ENCODE assay signal across 1 cellular context in genomic region chr3:28348637-28349396, GRCh38.
TF ChIP-seq lines count a peak whose summit lies in the region.

A gene with protein sequence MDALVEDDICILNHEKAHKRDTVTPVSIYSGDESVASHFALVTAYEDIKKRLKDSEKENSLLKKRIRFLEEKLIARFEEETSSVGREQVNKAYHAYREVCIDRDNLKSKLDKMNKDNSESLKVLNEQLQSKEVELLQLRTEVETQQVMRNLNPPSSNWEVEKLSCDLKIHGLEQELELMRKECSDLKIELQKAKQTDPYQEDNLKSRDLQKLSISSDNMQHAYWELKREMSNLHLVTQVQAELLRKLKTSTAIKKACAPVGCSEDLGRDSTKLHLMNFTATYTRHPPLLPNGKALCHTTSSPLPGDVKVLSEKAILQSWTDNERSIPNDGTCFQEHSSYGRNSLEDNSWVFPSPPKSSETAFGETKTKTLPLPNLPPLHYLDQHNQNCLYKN (minus strand): TSS chr3:28348824. CDS start chr3:28340617, 8,207 bp downstream.
A gene with protein sequence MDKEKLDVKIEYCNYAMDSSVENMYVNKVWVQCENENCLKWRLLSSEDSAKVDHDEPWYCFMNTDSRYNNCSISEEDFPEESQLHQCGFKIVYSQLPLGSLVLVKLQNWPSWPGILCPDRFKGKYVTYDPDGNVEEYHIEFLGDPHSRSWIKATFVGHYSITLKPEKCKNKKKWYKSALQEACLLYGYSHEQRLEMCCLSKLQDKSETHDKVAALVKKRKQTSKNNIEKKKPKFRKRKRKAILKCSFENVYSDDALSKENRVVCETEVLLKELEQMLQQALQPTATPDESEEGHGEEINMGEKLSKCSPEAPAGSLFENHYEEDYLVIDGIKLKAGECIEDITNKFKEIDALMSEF (plus strand): TSS chr3:28348721. CDS start chr3:28413069, 64,348 bp downstream.

TF ChIP-seq in WTC11, 78 proteins besides CTCF, POLR2A, EP300 and RAD21 (continued from another document and continues in another):
- TF ChIP-seq MYBL2 (CRISPR knock-in tag; IDR thresholded peaks at IDR 0.05) (peak; percentile 27; the same call in 1 of the 2 replicates), HMGA2 (CRISPR knock-in tag; IDR thresholded peaks at IDR 0.05) (no peak), CREB1 (CRISPR knock-in tag; IDR thresholded peaks at IDR 0.05) (no peak), TP53 (CRISPR knock-in tag; IDR thresholded peaks at IDR 0.05) (peak; percentile 87), SMAD3 (CRISPR knock-in tag; IDR thresholded peaks at IDR 0.05; ENCODE audit: borderline replicate concordance) (peak; percentile 41; the same call in 1 of the 2 replicates), ZNF232 (CRISPR knock-in tag; IDR thresholded peaks at IDR 0.05) (peak; percentile 62; the same call in 1 of the 2 replicates), ZNF219 (CRISPR knock-in tag; IDR thresholded peaks at IDR 0.05; ENCODE audit: borderline replicate concordance) (no peak), NR1H2 (CRISPR knock-in tag; IDR thresholded peaks at IDR 0.05) (no peak), OVOL2 (CRISPR knock-in tag; IDR thresholded peaks at IDR 0.05; ENCODE audit: borderline replicate concordance) (no peak), FOXK1 (CRISPR knock-in tag; IDR thresholded peaks at IDR 0.05) (0 out of 2 replicates have a peak, but pooled peaks have one; percentile 57), GRHL2 (CRISPR knock-in tag; IDR thresholded peaks at IDR 0.05; ENCODE audit: insufficient replicate concordance, severe bottlenecking) (no peak), RELA (CRISPR knock-in tag; IDR thresholded peaks at IDR 0.05; ENCODE audit: borderline replicate concordance) (no peak), ZNF671 (CRISPR knock-in tag; IDR thresholded peaks at IDR 0.05) (no peak), STAT6 (CRISPR knock-in tag; conservative IDR thresholded peaks at IDR 0.05; ENCODE audit: low read depth) (no peak), EMX1 (CRISPR knock-in tag; IDR thresholded peaks at IDR 0.05) (no peak)
- TF ChIP-seq, protein P1, sequence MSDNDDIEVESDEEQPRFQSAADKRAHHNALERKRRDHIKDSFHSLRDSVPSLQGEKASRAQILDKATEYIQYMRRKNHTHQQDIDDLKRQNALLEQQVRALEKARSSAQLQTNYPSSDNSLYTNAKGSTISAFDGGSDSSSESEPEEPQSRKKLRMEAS (CRISPR knock-in tag; IDR thresholded peaks at IDR 0.05) = peak; percentile 56; the same call in 1 of the 2 replicates
- TF ChIP-seq, protein P2, sequence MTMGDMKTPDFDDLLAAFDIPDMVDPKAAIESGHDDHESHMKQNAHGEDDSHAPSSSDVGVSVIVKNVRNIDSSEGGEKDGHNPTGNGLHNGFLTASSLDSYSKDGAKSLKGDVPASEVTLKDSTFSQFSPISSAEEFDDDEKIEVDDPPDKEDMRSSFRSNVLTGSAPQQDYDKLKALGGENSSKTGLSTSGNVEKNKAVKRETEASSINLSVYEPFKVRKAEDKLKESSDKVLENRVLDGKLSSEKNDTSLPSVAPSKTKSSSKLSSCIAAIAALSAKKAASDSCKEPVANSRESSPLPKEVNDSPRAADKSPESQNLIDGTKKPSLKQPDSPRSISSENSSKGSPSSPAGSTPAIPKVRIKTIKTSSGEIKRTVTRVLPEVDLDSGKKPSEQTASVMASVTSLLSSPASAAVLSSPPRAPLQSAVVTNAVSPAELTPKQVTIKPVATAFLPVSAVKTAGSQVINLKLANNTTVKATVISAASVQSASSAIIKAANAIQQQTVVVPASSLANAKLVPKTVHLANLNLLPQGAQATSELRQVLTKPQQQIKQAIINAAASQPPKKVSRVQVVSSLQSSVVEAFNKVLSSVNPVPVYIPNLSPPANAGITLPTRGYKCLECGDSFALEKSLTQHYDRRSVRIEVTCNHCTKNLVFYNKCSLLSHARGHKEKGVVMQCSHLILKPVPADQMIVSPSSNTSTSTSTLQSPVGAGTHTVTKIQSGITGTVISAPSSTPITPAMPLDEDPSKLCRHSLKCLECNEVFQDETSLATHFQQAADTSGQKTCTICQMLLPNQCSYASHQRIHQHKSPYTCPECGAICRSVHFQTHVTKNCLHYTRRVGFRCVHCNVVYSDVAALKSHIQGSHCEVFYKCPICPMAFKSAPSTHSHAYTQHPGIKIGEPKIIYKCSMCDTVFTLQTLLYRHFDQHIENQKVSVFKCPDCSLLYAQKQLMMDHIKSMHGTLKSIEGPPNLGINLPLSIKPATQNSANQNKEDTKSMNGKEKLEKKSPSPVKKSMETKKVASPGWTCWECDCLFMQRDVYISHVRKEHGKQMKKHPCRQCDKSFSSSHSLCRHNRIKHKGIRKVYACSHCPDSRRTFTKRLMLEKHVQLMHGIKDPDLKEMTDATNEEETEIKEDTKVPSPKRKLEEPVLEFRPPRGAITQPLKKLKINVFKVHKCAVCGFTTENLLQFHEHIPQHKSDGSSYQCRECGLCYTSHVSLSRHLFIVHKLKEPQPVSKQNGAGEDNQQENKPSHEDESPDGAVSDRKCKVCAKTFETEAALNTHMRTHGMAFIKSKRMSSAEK (CRISPR knock-in tag; IDR thresholded peaks at IDR 0.05; ENCODE audit: borderline replicate concordance) = no peak
- TF ChIP-seq, protein P3, sequence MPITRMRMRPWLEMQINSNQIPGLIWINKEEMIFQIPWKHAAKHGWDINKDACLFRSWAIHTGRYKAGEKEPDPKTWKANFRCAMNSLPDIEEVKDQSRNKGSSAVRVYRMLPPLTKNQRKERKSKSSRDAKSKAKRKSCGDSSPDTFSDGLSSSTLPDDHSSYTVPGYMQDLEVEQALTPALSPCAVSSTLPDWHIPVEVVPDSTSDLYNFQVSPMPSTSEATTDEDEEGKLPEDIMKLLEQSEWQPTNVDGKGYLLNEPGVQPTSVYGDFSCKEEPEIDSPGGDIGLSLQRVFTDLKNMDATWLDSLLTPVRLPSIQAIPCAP (CRISPR knock-in tag; IDR thresholded peaks at IDR 0.05) = peak; percentile 70; the same call in 1 of the 2 replicates
- TF ChIP-seq, protein P4, sequence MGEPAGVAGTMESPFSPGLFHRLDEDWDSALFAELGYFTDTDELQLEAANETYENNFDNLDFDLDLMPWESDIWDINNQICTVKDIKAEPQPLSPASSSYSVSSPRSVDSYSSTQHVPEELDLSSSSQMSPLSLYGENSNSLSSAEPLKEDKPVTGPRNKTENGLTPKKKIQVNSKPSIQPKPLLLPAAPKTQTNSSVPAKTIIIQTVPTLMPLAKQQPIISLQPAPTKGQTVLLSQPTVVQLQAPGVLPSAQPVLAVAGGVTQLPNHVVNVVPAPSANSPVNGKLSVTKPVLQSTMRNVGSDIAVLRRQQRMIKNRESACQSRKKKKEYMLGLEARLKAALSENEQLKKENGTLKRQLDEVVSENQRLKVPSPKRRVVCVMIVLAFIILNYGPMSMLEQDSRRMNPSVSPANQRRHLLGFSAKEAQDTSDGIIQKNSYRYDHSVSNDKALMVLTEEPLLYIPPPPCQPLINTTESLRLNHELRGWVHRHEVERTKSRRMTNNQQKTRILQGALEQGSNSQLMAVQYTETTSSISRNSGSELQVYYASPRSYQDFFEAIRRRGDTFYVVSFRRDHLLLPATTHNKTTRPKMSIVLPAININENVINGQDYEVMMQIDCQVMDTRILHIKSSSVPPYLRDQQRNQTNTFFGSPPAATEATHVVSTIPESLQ (CRISPR knock-in tag; IDR thresholded peaks at IDR 0.05) = no peak
- TF ChIP-seq, protein P5, sequence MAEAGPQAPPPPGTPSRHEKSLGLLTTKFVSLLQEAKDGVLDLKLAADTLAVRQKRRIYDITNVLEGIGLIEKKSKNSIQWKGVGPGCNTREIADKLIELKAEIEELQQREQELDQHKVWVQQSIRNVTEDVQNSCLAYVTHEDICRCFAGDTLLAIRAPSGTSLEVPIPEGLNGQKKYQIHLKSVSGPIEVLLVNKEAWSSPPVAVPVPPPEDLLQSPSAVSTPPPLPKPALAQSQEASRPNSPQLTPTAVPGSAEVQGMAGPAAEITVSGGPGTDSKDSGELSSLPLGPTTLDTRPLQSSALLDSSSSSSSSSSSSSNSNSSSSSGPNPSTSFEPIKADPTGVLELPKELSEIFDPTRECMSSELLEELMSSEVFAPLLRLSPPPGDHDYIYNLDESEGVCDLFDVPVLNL (CRISPR knock-in tag; IDR thresholded peaks at IDR 0.05; ENCODE audit: borderline replicate concordance, low read depth) = no peak
- TF ChIP-seq, protein P6, sequence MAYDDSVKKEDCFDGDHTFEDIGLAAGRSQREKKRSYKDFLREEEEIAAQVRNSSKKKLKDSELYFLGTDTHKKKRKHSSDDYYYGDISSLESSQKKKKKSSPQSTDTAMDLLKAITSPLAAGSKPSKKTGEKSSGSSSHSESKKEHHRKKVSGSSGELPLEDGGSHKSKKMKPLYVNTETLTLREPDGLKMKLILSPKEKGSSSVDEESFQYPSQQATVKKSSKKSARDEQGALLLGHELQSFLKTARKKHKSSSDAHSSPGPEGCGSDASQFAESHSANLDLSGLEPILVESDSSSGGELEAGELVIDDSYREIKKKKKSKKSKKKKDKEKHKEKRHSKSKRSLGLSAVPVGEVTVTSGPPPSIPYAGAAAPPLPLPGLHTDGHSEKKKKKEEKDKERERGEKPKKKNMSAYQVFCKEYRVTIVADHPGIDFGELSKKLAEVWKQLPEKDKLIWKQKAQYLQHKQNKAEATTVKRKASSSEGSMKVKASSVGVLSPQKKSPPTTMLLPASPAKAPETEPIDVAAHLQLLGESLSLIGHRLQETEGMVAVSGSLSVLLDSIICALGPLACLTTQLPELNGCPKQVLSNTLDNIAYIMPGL (CRISPR knock-in tag; IDR thresholded peaks at IDR 0.05) = peak; percentile 79; the same call in 1 of the 2 replicates
- TF ChIP-seq, protein P7, sequence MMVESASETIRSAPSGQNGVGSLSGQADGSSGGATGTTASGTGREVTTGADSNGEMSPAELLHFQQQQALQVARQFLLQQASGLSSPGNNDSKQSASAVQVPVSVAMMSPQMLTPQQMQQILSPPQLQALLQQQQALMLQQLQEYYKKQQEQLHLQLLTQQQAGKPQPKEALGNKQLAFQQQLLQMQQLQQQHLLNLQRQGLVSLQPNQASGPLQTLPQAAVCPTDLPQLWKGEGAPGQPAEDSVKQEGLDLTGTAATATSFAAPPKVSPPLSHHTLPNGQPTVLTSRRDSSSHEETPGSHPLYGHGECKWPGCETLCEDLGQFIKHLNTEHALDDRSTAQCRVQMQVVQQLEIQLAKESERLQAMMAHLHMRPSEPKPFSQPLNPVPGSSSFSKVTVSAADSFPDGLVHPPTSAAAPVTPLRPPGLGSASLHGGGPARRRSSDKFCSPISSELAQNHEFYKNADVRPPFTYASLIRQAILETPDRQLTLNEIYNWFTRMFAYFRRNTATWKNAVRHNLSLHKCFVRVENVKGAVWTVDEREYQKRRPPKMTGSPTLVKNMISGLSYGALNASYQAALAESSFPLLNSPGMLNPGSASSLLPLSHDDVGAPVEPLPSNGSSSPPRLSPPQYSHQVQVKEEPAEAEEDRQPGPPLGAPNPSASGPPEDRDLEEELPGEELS (CRISPR knock-in tag; IDR thresholded peaks at IDR 0.05) = peak; percentile 83; the same call in 1 of the 2 replicates
- TF ChIP-seq, protein P8, sequence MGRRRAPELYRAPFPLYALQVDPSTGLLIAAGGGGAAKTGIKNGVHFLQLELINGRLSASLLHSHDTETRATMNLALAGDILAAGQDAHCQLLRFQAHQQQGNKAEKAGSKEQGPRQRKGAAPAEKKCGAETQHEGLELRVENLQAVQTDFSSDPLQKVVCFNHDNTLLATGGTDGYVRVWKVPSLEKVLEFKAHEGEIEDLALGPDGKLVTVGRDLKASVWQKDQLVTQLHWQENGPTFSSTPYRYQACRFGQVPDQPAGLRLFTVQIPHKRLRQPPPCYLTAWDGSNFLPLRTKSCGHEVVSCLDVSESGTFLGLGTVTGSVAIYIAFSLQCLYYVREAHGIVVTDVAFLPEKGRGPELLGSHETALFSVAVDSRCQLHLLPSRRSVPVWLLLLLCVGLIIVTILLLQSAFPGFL (CRISPR knock-in tag; IDR thresholded peaks at IDR 0.05; ENCODE audit: borderline replicate concordance) = no peak
- TF ChIP-seq, protein P9, sequence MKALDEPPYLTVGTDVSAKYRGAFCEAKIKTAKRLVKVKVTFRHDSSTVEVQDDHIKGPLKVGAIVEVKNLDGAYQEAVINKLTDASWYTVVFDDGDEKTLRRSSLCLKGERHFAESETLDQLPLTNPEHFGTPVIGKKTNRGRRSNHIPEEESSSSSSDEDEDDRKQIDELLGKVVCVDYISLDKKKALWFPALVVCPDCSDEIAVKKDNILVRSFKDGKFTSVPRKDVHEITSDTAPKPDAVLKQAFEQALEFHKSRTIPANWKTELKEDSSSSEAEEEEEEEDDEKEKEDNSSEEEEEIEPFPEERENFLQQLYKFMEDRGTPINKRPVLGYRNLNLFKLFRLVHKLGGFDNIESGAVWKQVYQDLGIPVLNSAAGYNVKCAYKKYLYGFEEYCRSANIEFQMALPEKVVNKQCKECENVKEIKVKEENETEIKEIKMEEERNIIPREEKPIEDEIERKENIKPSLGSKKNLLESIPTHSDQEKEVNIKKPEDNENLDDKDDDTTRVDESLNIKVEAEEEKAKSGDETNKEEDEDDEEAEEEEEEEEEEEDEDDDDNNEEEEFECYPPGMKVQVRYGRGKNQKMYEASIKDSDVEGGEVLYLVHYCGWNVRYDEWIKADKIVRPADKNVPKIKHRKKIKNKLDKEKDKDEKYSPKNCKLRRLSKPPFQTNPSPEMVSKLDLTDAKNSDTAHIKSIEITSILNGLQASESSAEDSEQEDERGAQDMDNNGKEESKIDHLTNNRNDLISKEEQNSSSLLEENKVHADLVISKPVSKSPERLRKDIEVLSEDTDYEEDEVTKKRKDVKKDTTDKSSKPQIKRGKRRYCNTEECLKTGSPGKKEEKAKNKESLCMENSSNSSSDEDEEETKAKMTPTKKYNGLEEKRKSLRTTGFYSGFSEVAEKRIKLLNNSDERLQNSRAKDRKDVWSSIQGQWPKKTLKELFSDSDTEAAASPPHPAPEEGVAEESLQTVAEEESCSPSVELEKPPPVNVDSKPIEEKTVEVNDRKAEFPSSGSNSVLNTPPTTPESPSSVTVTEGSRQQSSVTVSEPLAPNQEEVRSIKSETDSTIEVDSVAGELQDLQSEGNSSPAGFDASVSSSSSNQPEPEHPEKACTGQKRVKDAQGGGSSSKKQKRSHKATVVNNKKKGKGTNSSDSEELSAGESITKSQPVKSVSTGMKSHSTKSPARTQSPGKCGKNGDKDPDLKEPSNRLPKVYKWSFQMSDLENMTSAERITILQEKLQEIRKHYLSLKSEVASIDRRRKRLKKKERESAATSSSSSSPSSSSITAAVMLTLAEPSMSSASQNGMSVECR (CRISPR knock-in tag; IDR thresholded peaks at IDR 0.05; ENCODE audit: borderline replicate concordance) = no peak
